20 cellular contexts compared by ENCODE assay signal in the genomic region with DNA sequence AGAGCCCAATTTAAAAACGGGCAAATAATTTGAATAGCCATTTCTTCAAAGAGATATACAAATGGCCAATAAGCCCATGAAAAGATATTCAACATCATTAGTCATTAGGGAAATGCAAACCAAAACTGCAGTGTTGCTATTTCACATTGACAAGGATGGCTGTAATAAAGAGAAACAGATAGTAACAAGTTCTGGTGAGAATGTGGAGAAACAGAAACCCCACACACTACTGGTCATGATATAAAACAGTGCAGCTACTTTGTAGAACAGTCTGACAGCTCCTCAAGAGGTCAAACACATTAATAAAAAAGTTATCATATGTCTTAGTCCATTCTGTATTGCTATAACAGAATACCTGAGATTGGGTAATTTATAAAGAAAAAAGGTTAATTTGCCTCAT.
DNase-seq lines count a peak whose midpoint lies in the region; ATAC-seq lines count a peak whose summit lies in the region.
"Had no signal": no experiment of that assay in that cellular context is flagged by ENCODE, and none has a peak within 500 bp of the region (broad histone marks: within the 10 kb centered on the region; RNA-seq: fewer than 3 reads in every experiment).

No MANE protein-coding gene starts in this region.

- DNase-seq in NCI-H345 (lab: John Stamatoyannopoulos, UW) (no peak), NCI-H2029 (lab: John Stamatoyannopoulos, UW) (no peak), NCI-H146 treated with DMSO at 0.1 percent for 48 hours (lab: John Stamatoyannopoulos, UW; ENCODE audit: unreplicated experiment) (no peak)
- DNase-seq in activated CD4-positive, alpha-beta T cell treated with anti-CD3 and anti-CD28 coated beads, Interleukin-2, amount 50 U/mL, for 48 hours = no peak
- DNase-seq: Caco-2; CD8-positive, alpha-beta T cell; GOT3; HFFc6; NCI-H1092; NCI-H1417 treated with DMSO at 0.1 percent for 48 hours; NCI-H187; NCI-H2171 treated with DMSO at 0.1 percent for 48 hours; NCI-H524; NCI-H748 treated with DMSO at 0.1 percent for 48 hours; SIG-M5; T-helper 17 cell had no signal

- ATAC-seq in GM18867 (IDR thresholded peaks at IDR 0.05; ENCODE audit: unreplicated experiment) = peak; percentile 91
- peak; percentile 43 for ATAC-seq in GM21423 (IDR thresholded peaks at IDR 0.05; ENCODE audit: unreplicated experiment)
- ATAC-seq in HG03342 (IDR thresholded peaks at IDR 0.05; ENCODE audit: unreplicated experiment) = peak; percentile 54
- ATAC-seq: CD8-positive, alpha-beta T cell; SK-N-SH treated with all-trans-retinoic acid at 6 μM for 48 hours; T-helper 17 cell had no signal
